ENCODE assay signal across 8 cellular contexts in the genomic region with DNA sequence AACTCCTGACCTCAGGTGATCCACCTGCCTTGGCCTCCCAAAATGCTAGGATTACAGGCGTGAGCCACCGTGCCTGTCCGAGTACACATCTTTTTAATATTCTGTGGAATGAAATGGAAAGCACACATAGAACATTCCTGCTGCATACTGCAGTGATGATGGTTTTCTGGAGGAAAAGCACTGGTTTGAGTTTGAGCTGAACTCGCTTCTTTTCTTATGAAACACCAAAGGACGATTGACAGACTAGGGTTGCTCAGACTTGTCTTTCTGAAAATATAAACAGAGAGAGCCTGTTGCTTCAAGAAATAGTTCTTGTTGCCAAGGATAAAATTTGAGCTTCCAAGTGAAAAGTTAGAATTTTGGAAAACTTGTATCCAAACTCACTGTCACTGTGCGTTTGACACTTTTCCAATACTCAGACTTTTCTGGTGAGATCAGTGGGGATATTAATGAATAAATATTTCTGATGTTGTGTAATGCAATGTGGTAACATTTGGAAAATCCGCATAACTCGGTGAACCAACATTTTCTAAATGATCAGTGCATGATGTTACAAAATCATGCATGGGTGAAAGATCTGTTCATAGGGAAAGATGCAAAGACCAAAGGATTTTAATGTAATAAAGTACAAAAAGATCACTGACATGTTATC. TPM values are rescaled to one million over a fixed set of nuclear protein-coding genes. Genes with fewer than 3 reads are reported as not detected.
"Had no signal": no experiment of that assay in that cellular context is flagged by ENCODE, and none has a peak within 500 bp of the region (broad histone marks: within the 10 kb centered on the region; RNA-seq: fewer than 3 reads in every experiment).

No MANE protein-coding gene starts in this region.

- DNase-seq: activated CD4-positive, CD25-positive, alpha-beta regulatory T cell; activated naive CD4-positive, alpha-beta T cell treated with anti-CD3 and anti-CD28 coated beads, Interleukin-2, amount 50 U/mL, for 16 hours; activated T-cell treated with anti-CD3 and anti-CD28 coated beads, Interleukin-2, amount 50 U/mL, for 1 hour; effector memory CD8-positive, alpha-beta T cell; naive B cell; small intestine; T-helper 2 cell had no signal

- ATAC-seq: effector memory CD8-positive, alpha-beta T cell had no signal

RNA-seq across cellular contexts. Expression of a gene that starts 17.2 kb away (rescaled TPM):
- total RNA-seq: epithelial cell of proximal tubule had no signal
